In genomic region chr1:8017495-8018310, GRCh38 we compare ENCODE assay signal across 1 cellular context.
TF ChIP-seq lines count a peak whose summit lies in the region.

No MANE protein-coding gene starts in this region.

TF ChIP-seq in HEK293, 187 proteins besides CTCF, POLR2A, EP300 and RAD21 (continued from another document and continues in another):
- TF ChIP-seq, protein P1, sequence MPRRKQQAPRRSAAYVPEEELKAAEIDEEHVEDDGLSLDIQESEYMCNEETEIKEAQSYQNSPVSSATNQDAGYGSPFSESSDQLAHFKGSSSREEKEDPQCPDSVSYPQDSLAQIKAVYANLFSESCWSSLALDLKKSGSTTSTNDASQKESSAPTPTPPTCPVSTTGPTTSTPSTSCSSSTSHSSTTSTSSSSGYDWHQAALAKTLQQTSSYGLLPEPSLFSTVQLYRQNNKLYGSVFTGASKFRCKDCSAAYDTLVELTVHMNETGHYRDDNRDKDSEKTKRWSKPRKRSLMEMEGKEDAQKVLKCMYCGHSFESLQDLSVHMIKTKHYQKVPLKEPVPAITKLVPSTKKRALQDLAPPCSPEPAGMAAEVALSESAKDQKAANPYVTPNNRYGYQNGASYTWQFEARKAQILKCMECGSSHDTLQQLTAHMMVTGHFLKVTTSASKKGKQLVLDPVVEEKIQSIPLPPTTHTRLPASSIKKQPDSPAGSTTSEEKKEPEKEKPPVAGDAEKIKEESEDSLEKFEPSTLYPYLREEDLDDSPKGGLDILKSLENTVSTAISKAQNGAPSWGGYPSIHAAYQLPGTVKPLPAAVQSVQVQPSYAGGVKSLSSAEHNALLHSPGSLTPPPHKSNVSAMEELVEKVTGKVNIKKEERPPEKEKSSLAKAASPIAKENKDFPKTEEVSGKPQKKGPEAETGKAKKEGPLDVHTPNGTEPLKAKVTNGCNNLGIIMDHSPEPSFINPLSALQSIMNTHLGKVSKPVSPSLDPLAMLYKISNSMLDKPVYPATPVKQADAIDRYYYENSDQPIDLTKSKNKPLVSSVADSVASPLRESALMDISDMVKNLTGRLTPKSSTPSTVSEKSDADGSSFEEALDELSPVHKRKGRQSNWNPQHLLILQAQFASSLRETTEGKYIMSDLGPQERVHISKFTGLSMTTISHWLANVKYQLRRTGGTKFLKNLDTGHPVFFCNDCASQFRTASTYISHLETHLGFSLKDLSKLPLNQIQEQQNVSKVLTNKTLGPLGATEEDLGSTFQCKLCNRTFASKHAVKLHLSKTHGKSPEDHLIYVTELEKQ (tag by site-specific recombination; IDR thresholded peaks at IDR 0.05; ENCODE audit: borderline replicate concordance) = peak; percentile 71; the same call in 1 of the 2 replicates
- no peak for TF ChIP-seq ZNF10 (tag by site-specific recombination; IDR thresholded peaks at IDR 0.05)
- 0 out of 2 replicates have a peak, but pooled peaks have one; percentile 33 for TF ChIP-seq OVOL3 (tag by site-specific recombination; IDR thresholded peaks at IDR 0.05)
- TF ChIP-seq ZNF37A (tag by site-specific recombination; IDR thresholded peaks at IDR 0.05) = no peak
- peak; percentile 49; the same call in 1 of the 2 replicates for TF ChIP-seq ZNF692 (tag by site-specific recombination; IDR thresholded peaks at IDR 0.05)
- TF ChIP-seq, protein P2, sequence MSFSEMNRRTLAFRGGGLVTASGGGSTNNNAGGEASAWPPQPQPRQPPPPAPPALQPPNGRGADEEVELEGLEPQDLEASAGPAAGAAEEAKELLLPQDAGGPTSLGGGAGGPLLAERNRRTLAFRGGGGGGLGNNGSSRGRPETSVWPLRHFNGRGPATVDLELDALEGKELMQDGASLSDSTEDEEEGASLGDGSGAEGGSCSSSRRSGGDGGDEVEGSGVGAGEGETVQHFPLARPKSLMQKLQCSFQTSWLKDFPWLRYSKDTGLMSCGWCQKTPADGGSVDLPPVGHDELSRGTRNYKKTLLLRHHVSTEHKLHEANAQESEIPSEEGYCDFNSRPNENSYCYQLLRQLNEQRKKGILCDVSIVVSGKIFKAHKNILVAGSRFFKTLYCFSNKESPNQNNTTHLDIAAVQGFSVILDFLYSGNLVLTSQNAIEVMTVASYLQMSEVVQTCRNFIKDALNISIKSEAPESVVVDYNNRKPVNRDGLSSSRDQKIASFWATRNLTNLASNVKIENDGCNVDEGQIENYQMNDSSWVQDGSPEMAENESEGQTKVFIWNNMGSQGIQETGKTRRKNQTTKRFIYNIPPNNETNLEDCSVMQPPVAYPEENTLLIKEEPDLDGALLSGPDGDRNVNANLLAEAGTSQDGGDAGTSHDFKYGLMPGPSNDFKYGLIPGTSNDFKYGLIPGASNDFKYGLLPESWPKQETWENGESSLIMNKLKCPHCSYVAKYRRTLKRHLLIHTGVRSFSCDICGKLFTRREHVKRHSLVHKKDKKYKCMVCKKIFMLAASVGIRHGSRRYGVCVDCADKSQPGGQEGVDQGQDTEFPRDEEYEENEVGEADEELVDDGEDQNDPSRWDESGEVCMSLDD (tag by site-specific recombination; IDR thresholded peaks at IDR 0.05) = no peak
- TF ChIP-seq ZXDB (tag by site-specific recombination; IDR thresholded peaks at IDR 0.05) = peak; percentile 78; the same call in 1 of the 2 replicates
- no peak for TF ChIP-seq KLF8 (tag by site-specific recombination; IDR thresholded peaks at IDR 0.05)
- TF ChIP-seq ZNF791 (tag by site-specific recombination; IDR thresholded peaks at IDR 0.05) = no peak
- no peak for TF ChIP-seq MYNN (tag by site-specific recombination; IDR thresholded peaks at IDR 0.05; ENCODE audit: borderline replicate concordance)
- no peak for TF ChIP-seq YY1 (tag by site-specific recombination; IDR thresholded peaks at IDR 0.05)
- TF ChIP-seq, protein P3, sequence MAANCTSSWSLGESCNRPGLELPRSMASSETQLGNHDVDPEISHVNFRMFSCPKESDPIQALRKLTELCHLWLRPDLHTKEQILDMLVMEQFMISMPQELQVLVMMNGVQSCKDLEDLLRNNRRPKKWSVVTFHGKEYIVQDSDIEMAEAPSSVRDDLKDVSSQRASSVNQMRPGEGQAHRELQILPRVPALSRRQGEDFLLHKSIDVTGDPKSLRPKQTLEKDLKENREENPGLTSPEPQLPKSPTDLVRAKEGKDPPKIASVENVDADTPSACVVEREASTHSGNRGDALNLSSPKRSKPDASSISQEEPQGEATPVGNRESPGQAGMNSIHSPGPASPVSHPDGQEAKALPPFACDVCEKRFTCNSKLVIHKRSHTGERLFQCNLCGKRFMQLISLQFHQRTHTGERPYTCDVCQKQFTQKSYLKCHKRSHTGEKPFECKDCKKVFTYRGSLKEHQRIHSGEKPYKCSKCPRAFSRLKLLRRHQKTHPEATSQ (tag by site-specific recombination; IDR thresholded peaks at IDR 0.05) = no peak
- no peak for TF ChIP-seq ZNF175 (tag by site-specific recombination; IDR thresholded peaks at IDR 0.05)
- no peak for TF ChIP-seq ZNF76 (tag by site-specific recombination; IDR thresholded peaks at IDR 0.05; ENCODE audit: borderline replicate concordance, low read depth)
- no peak; the same call in 1 of the 2 replicates for TF ChIP-seq ZBTB17 (tag by site-specific recombination; IDR thresholded peaks at IDR 0.05)
- TF ChIP-seq ZNF138 (tag by site-specific recombination; IDR thresholded peaks at IDR 0.05; ENCODE audit: borderline replicate concordance) = no peak
- no peak for TF ChIP-seq ZNF133 (tag by site-specific recombination; IDR thresholded peaks at IDR 0.05)
- TF ChIP-seq GLIS2 (tag by site-specific recombination; IDR thresholded peaks at IDR 0.05) = no peak
- TF ChIP-seq ZNF19 (tag by site-specific recombination; IDR thresholded peaks at IDR 0.05; ENCODE audit: low read depth) = no peak
- TF ChIP-seq ZNF585B (tag by site-specific recombination; IDR thresholded peaks at IDR 0.05) = no peak
- TF ChIP-seq ZNF416 (tag by site-specific recombination; IDR thresholded peaks at IDR 0.05) = no peak
- TF ChIP-seq ZNF768 (tag by site-specific recombination; IDR thresholded peaks at IDR 0.05) = no peak
- no peak for TF ChIP-seq AEBP2 (tag by site-specific recombination; IDR thresholded peaks at IDR 0.05; ENCODE audit: borderline replicate concordance)
- no peak for TF ChIP-seq ZNF398 (tag by site-specific recombination; IDR thresholded peaks at IDR 0.05)
- 0 out of 2 replicates have a peak, but pooled peaks have one; percentile 14 for TF ChIP-seq ZNF558 (tag by site-specific recombination; IDR thresholded peaks at IDR 0.05)
- TF ChIP-seq TCF7L2 (IDR thresholded peaks at IDR 0.05; ENCODE audit: borderline replicate concordance, low read depth, low read length) = peak; percentile 93
- no peak for TF ChIP-seq PBX3 (CRISPR knock-in tag; IDR thresholded peaks at IDR 0.05)
- peak; percentile 64 for TF ChIP-seq ZNF366 (tag by site-specific recombination; conservative IDR thresholded peaks at IDR 0.05)
- TF ChIP-seq REST (tag by site-specific recombination; IDR thresholded peaks at IDR 0.05) = no peak
- no peak for TF ChIP-seq ZNF530 (tag by site-specific recombination; IDR thresholded peaks at IDR 0.05; ENCODE audit: low read depth)
- TF ChIP-seq, protein P4, sequence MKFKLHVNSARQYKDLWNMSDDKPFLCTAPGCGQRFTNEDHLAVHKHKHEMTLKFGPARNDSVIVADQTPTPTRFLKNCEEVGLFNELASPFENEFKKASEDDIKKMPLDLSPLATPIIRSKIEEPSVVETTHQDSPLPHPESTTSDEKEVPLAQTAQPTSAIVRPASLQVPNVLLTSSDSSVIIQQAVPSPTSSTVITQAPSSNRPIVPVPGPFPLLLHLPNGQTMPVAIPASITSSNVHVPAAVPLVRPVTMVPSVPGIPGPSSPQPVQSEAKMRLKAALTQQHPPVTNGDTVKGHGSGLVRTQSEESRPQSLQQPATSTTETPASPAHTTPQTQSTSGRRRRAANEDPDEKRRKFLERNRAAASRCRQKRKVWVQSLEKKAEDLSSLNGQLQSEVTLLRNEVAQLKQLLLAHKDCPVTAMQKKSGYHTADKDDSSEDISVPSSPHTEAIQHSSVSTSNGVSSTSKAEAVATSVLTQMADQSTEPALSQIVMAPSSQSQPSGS (tag by site-specific recombination; IDR thresholded peaks at IDR 0.05; ENCODE audit: low read depth) = no peak
- no peak for TF ChIP-seq ZNF623 (tag by site-specific recombination; IDR thresholded peaks at IDR 0.05)
- TF ChIP-seq ZSCAN30 (tag by site-specific recombination; IDR thresholded peaks at IDR 0.05) = no peak
- TF ChIP-seq ZNF391 (tag by site-specific recombination; IDR thresholded peaks at IDR 0.05; ENCODE audit: borderline replicate concordance, low read depth) = no peak
- 0 out of 2 replicates have a peak, but pooled peaks have one; percentile 5 for TF ChIP-seq GLI2 (tag by site-specific recombination; IDR thresholded peaks at IDR 0.05; ENCODE audit: borderline replicate concordance, low read depth)
- TF ChIP-seq ZNF223 (tag by site-specific recombination; IDR thresholded peaks at IDR 0.05) = no peak
- TF ChIP-seq ZNF132 (tag by site-specific recombination; IDR thresholded peaks at IDR 0.05; ENCODE audit: borderline replicate concordance) = no peak
- TF ChIP-seq ZFP69B (tag by site-specific recombination; IDR thresholded peaks at IDR 0.05) = peak; percentile 52; the same call in 1 of the 2 replicates
- TF ChIP-seq HOXD13 (CRISPR knock-in tag; IDR thresholded peaks at IDR 0.05; ENCODE audit: borderline replicate concordance) = no peak
- no peak for TF ChIP-seq ZSCAN23 (tag by site-specific recombination; IDR thresholded peaks at IDR 0.05)
- no peak for TF ChIP-seq ZNF423 (tag by site-specific recombination; IDR thresholded peaks at IDR 0.05)
